ENCODE assay signal across 23 cellular contexts in the genomic region with DNA sequence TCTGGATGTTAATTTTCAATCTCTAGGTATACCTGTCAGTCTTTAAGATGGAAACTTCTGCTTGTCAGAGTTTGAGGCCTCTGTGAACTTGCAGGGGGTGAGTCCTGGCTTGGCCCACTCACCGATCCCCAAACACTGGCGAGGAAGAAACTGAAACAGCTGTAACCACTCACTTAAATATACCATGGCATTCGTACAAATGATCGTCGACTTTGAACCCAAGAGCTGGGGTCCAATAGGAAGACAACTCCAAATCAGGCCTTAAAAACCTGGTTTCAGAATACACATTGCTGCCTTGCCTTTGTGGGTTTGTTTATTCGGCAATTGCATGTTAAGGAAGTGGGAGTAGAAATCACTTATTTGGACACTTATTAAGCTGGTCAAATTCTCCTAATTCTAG.
"Had no signal": no experiment of that assay in that cellular context is flagged by ENCODE, and none has a peak within 500 bp of the region (broad histone marks: within the 10 kb centered on the region; RNA-seq: fewer than 3 reads in every experiment).

No MANE protein-coding gene starts in this region.

- H3K27me3 ChIP-seq: adrenal gland, breast epithelium, heart right ventricle, thyroid gland had no signal

- DNase-seq: activated CD8-positive, alpha-beta memory T cell treated with anti-CD3 and anti-CD28 coated beads for 24 hours; activated CD8-positive, alpha-beta memory T cell treated with anti-CD3 and anti-CD28 coated beads, Interleukin-2, amount 50 U/mL, for 4 hours; activated naive CD4-positive, alpha-beta T cell; activated T-cell treated with anti-CD3 and anti-CD28 coated beads, Interleukin-2, amount 50 U/mL, for 24 hours; adrenal gland; cortex of kidney; foreskin fibroblast; heart right ventricle; nephron progenitor cell; nucleus accumbens; stimulated activated CD4-positive, alpha-beta T cell treated with anti-CD3 and anti-CD28 coated beads, Interleukin-2, amount 100 ng/mL, for 48 hours; stimulated activated naive CD4-positive, alpha-beta T cell; T1000; thyroid gland had no signal

- H3K36me3 ChIP-seq: adrenal gland, breast epithelium, heart right ventricle, thyroid gland had no signal

- H3K4me3 ChIP-seq: adrenal gland, breast epithelium, heart right ventricle, lung, smooth muscle cell, thyroid gland had no signal

- H3K4me1 ChIP-seq: adrenal gland, breast epithelium had no signal

- ATAC-seq: heart right ventricle, left lobe of liver, sciatic nerve, WTC11 had no signal

- H3K9me3 ChIP-seq: adrenal gland, breast epithelium, heart right ventricle, thyroid gland had no signal

- FAIRE-seq: astrocyte, endometrium, keratinocyte had no signal

- H3K27ac ChIP-seq: adrenal gland, breast epithelium, heart right ventricle, thyroid gland had no signal

- H3K4me2 ChIP-seq: smooth muscle cell had no signal
